In the genomic region with DNA sequence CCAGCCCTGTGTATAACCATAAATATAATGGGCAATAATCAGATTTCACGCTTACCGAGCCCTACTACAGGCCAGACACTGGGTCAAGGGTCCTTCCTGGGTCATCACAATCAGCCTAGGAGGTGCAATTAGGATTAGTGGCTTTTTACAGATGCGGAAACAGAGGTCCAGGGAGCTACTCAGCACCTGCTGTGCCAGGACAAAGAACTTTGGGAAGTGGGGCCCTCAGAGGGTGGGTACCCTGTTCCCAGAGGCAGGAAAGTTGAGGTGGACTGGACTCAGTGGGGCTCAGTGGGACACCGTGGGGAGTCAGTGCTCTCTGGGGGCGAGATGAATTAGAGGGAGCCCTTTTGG, we compare ENCODE assay signal across 21 cellular contexts.
DNase-seq lines count a peak whose midpoint lies in the region; ATAC-seq and TF ChIP-seq lines count a peak whose summit lies in the region.
"Had no signal": no experiment of that assay in that cellular context is flagged by ENCODE, and none has a peak within 500 bp of the region (broad histone marks: within the 10 kb centered on the region; RNA-seq: fewer than 3 reads in every experiment).

No MANE protein-coding gene starts in this region.

- CTCF ChIA-PET in CD4-positive, alpha-beta memory T cell (lab: Charles Lee; ENCODE audit: partially characterized antibody), result no interaction called here

- no peak for ATAC-seq in GM21528 (IDR thresholded peaks at IDR 0.05; ENCODE audit: low FRiP score, unreplicated experiment)
- ATAC-seq: GM12878 had no signal

- no peaks in the 10 kb centered on the region for H3K9me3 ChIP-seq in NT2/D1 (ENCODE audit: insufficient read depth, low read length)
- no peaks in the 10 kb centered on the region for H3K9me3 ChIP-seq in colonic mucosa
- no peaks in the 10 kb centered on the region for H3K9me3 ChIP-seq in muscle layer of duodenum (ENCODE audit: control insufficient read depth in 1 of 2, low read length in 2 of 2)
- no peaks in the 10 kb centered on the region for H3K9me3 ChIP-seq in transverse colon
- no peaks in the 10 kb centered on the region for H3K9me3 ChIP-seq in CD4-positive, alpha-beta memory T cell (ENCODE audit: control insufficient read depth in 1 of 2, low read length in 2 of 2)
- H3K9me3 ChIP-seq in tibial artery, result no peaks in the 10 kb centered on the region
- no peaks in the 10 kb centered on the region for H3K9me3 ChIP-seq in smooth muscle cell (replicated peaks; ENCODE audit: low read depth)
- H3K9me3 ChIP-seq: heart right ventricle had no signal

- in situ Hi-C loops in transverse colon (cut with MboI; ENCODE audit: low pct_ligation_motif_present in 1 of 4, low pct_unique_long_range_greater_than_20kb in 1 of 4, low sequenced_read_pairs in 3 of 4), result no loop called here

- POLR2A ChIA-PET in CD4-positive, alpha-beta memory T cell (lab: Charles Lee; ENCODE audit: partially characterized antibody), result no interaction called here

- H4K20me1 ChIP-seq in smooth muscle cell (ENCODE audit: low read depth), result no peaks in the 10 kb centered on the region

- H3K27ac Mint-ChIP-seq in CD4-positive, alpha-beta memory T cell, result no peak overlapping the region

- H3K9me3 Mint-ChIP-seq in CD4-positive, alpha-beta memory T cell, result no peaks in the 10 kb centered on the region

- H3K4me2 ChIP-seq in smooth muscle cell, result no peak overlapping the region

- TF ChIP-seq EP300 in transverse colon (IDR thresholded peaks at IDR 0.05; ENCODE audit: low read depth), result no peak

- H3K4me1 Mint-ChIP-seq in CD4-positive, alpha-beta memory T cell, result peaks cover 0 to 6% (median 0%) of the 10 kb centered on the region in 4 donors

- H3K79me2 ChIP-seq in smooth muscle cell (ENCODE audit: low read depth), result no peaks in the 10 kb centered on the region

- H3K36me3 ChIP-seq in NT2/D1 (ENCODE audit: insufficient read depth, insufficient read length, low read length) (no peaks in the 10 kb centered on the region), colonic mucosa (no peaks in the 10 kb centered on the region), muscle layer of duodenum (ENCODE audit: control insufficient read depth in 1 of 2, insufficient read depth in 2 of 2, low read length in 2 of 2) (no peaks in the 10 kb centered on the region), transverse colon (no peaks in the 10 kb centered on the region), tibial artery (no peaks in the 10 kb centered on the region), smooth muscle cell (ENCODE audit: low read depth) (no peaks in the 10 kb centered on the region)
- no peaks in the 10 kb centered on the region for H3K36me3 ChIP-seq in CD4-positive, alpha-beta memory T cell (ENCODE audit: insufficient read depth, low read length)
- H3K36me3 ChIP-seq: heart right ventricle had no signal

- peaks cover 23% of the 10 kb centered on the region for H3K4me1 ChIP-seq in NT2/D1 (ENCODE audit: insufficient read depth, insufficient read length)
- peaks cover 6% of the 10 kb centered on the region for H3K4me1 ChIP-seq in colonic mucosa
- H3K4me1 ChIP-seq in muscle layer of duodenum (ENCODE audit: control insufficient read depth in 1 of 2, insufficient read depth in 2 of 2, low read length in 2 of 2), result peaks cover 0 to 6% of the 10 kb centered on the region in 2 donors
- H3K4me1 ChIP-seq in transverse colon, result peaks cover 6 to 23% (median 20%) of the 10 kb centered on the region in 4 donors
- H3K4me1 ChIP-seq in CD4-positive, alpha-beta memory T cell (ENCODE audit: insufficient read depth, low read length), result no peaks in the 10 kb centered on the region
- peaks cover 0 to 18% (median 5%) of the 10 kb centered on the region in 4 donors for H3K4me1 ChIP-seq in tibial artery
- peaks cover 8% of the 10 kb centered on the region for H3K4me1 ChIP-seq in smooth muscle cell (ENCODE audit: low read depth)

- intact Hi-C loops in colonic mucosa (cut with DNase I), result no loop called here
- intact Hi-C loops in transverse colon (cut with DNase I; ENCODE audit: low total_unique reads), result no loop called here
- intact Hi-C loops in CD4-positive, alpha-beta memory T cell (cut with micrococcal nuclease), result no loop called here
- intact Hi-C loops in tibial artery (cut with DNase I; ENCODE audit: low total_unique reads), result no loop called here

- TF ChIP-seq POLR2A in transverse colon (IDR thresholded peaks at IDR 0.05), result no peak

- peak overlapping the region; percentile 44 for H3K9ac ChIP-seq in NT2/D1 (ENCODE audit: insufficient read length, low read depth)
- H3K9ac ChIP-seq in colonic mucosa (ENCODE audit: low read depth in 2 of 2, low read length in 2 of 2), result peak overlapping the region in 1 of 2 donors; percentile 73
- no peak overlapping the region for H3K9ac ChIP-seq in smooth muscle cell (ENCODE audit: low read depth)

- H3K27me3 ChIP-seq in NT2/D1 (ENCODE audit: insufficient read depth, insufficient read length), result no peaks in the 10 kb centered on the region
- H3K27me3 ChIP-seq in colonic mucosa, result no peaks in the 10 kb centered on the region
- H3K27me3 ChIP-seq in muscle layer of duodenum (ENCODE audit: low read depth, low read length), result no peaks in the 10 kb centered on the region
- H3K27me3 ChIP-seq in transverse colon, result no peaks in the 10 kb centered on the region
- H3K27me3 ChIP-seq in CD4-positive, alpha-beta memory T cell (ENCODE audit: insufficient read depth, low read length), result no peaks in the 10 kb centered on the region
- no peaks in the 10 kb centered on the region for H3K27me3 ChIP-seq in tibial artery
- no peaks in the 10 kb centered on the region for H3K27me3 ChIP-seq in smooth muscle cell (ENCODE audit: low read depth)
- H3K27me3 ChIP-seq: heart right ventricle had no signal

- peaks cover 10 to 14% of the 10 kb centered on the region in 2 donors for H3K27me3 Mint-ChIP-seq in CD4-positive, alpha-beta memory T cell

- H3K4me3 ChIP-seq in NT2/D1 (ENCODE audit: insufficient read length, low read depth) (no peak overlapping the region), colonic mucosa (no peak overlapping the region), muscle layer of duodenum (ENCODE audit: low read depth in 1 of 2, low read length in 2 of 2) (no peak overlapping the region), transverse colon (no peak overlapping the region), tibial artery (no peak overlapping the region), smooth muscle cell (no peak overlapping the region)
- no peak overlapping the region for H3K4me3 ChIP-seq in CD4-positive, alpha-beta memory T cell (ENCODE audit: low read length in 2 of 2)
- H3K4me3 ChIP-seq: GM12878 had no signal

- no peak overlapping the region for H2AFZ ChIP-seq in smooth muscle cell (ENCODE audit: low read depth)

- no peak for TF ChIP-seq CTCF in colonic mucosa (IDR thresholded peaks at IDR 0.05)
- TF ChIP-seq CTCF in transverse colon (IDR thresholded peaks at IDR 0.05), result peak in 1 of 5 experiments; percentile 34
- TF ChIP-seq CTCF in tibial artery (IDR thresholded peaks at IDR 0.05), result no peak
- TF ChIP-seq CTCF in smooth muscle cell (IDR thresholded peaks at IDR 0.05; ENCODE audit: borderline replicate concordance, insufficient read depth, poor library complexity, severe bottlenecking), result no peak

- DNase-seq in NT2/D1 (ENCODE audit: low read depth, low spot score), result no peak
- DNase-seq in colonic mucosa, result no peak
- DNase-seq in transverse colon, result no peak
- no peak for DNase-seq in CD4-positive, alpha-beta memory T cell
- DNase-seq in tibial artery, result no peak
- DNase-seq in smooth muscle cell (lab: John Stamatoyannopoulos, UW; ENCODE audit: unreplicated experiment), result no peak
- DNase-seq: activated CD4-positive, alpha-beta T cell treated with anti-CD3 and anti-CD28 coated beads for 48 hours; activated CD8-positive, alpha-beta memory T cell treated with anti-CD3 and anti-CD28 coated beads, Interleukin-2, amount 50 U/mL, for 4 hours; activated effector memory CD4-positive, alpha-beta T cell treated with Interleukin-2 at 50 U/mL for 16 hours; AML-193; central memory CD4-positive, alpha-beta T cell; effector CD8-positive, alpha-beta T cell; NCI-H187; NCI-H226; NK-92 treated with Interleukin-12 subunit alpha and Interleukin-12 subunit beta, amount 100 ng/mL, for 24 hours; retina; stimulated activated naive CD4-positive, alpha-beta T cell treated with Interleukin-2 at 50 U/mL for 16 hours had no signal

- WGBS in transverse colon (ENCODE audit: low coverage in 1 of 2), 2 donors, result 52 to 61% methylated on average over 2 to 5 of the region's 5 CpGs
- 95% methylated on average over 5 of the region's 5 CpGs for WGBS in smooth muscle cell (ENCODE audit: low lambda C conversion rate)

- H3K36me3 Mint-ChIP-seq in CD4-positive, alpha-beta memory T cell, result no peaks in the 10 kb centered on the region

- H3K4me3 Mint-ChIP-seq in CD4-positive, alpha-beta memory T cell, result no peak overlapping the region

- H3K27ac ChIP-seq in colonic mucosa, result peak overlapping the region; percentile 73
- peak overlapping the region; percentile 5 for H3K27ac ChIP-seq in muscle layer of duodenum (ENCODE audit: low read length)
- H3K27ac ChIP-seq in transverse colon, result peak overlapping the region; percentile 68 to 83 (median 80)
- no peak overlapping the region for H3K27ac ChIP-seq in CD4-positive, alpha-beta memory T cell (ENCODE audit: low read depth, low read length)
- peak overlapping the region in 1 of 2 donors; percentile 18 for H3K27ac ChIP-seq in tibial artery
- H3K27ac ChIP-seq in smooth muscle cell (ENCODE audit: low read depth), result no peak overlapping the region

- no peaks in the 10 kb centered on the region for H3F3A ChIP-seq in smooth muscle cell (ENCODE audit: low read depth)

Comparison
In these comparisons a context has a peak if more than half of its experiments do, and no peak if none do; other contexts are left out.
1. H3K27ac ChIP-seq: peak in colonic mucosa (single experiment), muscle layer of duodenum (single experiment) and transverse colon (4 of 4); none in CD4-positive, alpha-beta memory T cell (single experiment) and smooth muscle cell (single experiment).